1 cellular context compared by ENCODE assay signal in the genomic region with DNA sequence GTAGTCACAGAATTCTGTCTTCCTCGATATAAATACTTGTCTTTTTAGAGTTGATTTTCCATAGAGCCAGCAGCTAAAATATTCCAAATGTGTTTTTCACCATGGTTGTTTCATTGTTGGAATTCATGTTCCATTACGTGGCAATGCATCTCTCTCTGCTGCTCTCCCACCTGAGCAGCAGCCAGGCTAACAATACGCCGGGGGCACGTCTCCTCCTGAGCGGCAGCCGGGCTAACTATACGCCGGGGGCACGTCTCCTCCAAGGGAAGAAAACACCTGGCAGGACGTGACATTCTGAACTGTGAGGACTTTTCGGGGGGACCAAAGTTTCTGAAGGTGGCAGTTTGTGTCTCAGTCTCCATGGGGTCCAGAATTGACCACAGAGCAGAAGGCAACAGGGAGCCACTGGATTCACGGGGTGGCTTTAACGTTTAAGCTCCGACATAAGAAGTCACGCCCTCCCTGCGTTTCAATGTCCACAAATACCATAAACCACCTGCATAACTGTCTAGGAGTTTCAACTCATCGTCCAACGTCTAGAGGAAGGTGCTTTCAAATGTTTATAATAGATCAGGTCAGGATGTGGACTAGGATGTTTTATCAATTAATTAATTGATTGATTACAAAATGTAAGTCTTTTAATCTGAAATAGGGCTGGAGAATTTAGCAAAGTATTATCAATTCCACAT.
TF ChIP-seq lines count a peak whose summit lies in the region.

No MANE protein-coding gene starts in this region.

TF ChIP-seq in SK-N-SH, 30 proteins besides CTCF, POLR2A, EP300 and RAD21 (continued from another document):
- TF ChIP-seq MEF2A (IDR thresholded peaks at IDR 0.05; ENCODE audit: borderline replicate concordance, low read depth) (no peak), RXRA (IDR thresholded peaks at IDR 0.05; ENCODE audit: borderline replicate concordance, low read depth) (no peak), FOXM1 (IDR thresholded peaks at IDR 0.05; ENCODE audit: low read depth) (no peak), TCF12 (IDR thresholded peaks at IDR 0.05) (no peak), RCOR1 (IDR thresholded peaks at IDR 0.05; ENCODE audit: low read length) (no peak), USF1 (IDR thresholded peaks at IDR 0.05; ENCODE audit: borderline replicate concordance, low read depth) (no peak), IRF3 (IDR thresholded peaks at IDR 0.05; ENCODE audit: low read depth, low read length) (no peak), ZBTB33 (IDR thresholded peaks at IDR 0.05; ENCODE audit: borderline replicate concordance, low read depth) (no peak)
- TF ChIP-seq, protein P1, sequence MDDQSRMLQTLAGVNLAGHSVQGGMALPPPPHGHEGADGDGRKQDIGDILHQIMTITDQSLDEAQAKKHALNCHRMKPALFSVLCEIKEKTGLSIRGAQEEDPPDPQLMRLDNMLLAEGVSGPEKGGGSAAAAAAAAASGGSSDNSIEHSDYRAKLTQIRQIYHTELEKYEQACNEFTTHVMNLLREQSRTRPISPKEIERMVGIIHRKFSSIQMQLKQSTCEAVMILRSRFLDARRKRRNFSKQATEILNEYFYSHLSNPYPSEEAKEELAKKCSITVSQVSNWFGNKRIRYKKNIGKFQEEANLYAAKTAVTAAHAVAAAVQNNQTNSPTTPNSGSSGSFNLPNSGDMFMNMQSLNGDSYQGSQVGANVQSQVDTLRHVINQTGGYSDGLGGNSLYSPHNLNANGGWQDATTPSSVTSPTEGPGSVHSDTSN (IDR thresholded peaks at IDR 0.05) = no peak
- TF ChIP-seq, protein P2, sequence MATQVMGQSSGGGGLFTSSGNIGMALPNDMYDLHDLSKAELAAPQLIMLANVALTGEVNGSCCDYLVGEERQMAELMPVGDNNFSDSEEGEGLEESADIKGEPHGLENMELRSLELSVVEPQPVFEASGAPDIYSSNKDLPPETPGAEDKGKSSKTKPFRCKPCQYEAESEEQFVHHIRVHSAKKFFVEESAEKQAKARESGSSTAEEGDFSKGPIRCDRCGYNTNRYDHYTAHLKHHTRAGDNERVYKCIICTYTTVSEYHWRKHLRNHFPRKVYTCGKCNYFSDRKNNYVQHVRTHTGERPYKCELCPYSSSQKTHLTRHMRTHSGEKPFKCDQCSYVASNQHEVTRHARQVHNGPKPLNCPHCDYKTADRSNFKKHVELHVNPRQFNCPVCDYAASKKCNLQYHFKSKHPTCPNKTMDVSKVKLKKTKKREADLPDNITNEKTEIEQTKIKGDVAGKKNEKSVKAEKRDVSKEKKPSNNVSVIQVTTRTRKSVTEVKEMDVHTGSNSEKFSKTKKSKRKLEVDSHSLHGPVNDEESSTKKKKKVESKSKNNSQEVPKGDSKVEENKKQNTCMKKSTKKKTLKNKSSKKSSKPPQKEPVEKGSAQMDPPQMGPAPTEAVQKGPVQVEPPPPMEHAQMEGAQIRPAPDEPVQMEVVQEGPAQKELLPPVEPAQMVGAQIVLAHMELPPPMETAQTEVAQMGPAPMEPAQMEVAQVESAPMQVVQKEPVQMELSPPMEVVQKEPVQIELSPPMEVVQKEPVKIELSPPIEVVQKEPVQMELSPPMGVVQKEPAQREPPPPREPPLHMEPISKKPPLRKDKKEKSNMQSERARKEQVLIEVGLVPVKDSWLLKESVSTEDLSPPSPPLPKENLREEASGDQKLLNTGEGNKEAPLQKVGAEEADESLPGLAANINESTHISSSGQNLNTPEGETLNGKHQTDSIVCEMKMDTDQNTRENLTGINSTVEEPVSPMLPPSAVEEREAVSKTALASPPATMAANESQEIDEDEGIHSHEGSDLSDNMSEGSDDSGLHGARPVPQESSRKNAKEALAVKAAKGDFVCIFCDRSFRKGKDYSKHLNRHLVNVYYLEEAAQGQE (IDR thresholded peaks at IDR 0.05; ENCODE audit: low read depth, low read length) = no peak
